ENCODE assay signal across 17 cellular contexts in genomic region chr5:14929293-14930065, GRCh38. TPM values are rescaled to one million over a fixed set of nuclear protein-coding genes. Genes with fewer than 3 reads are reported as not detected.
A peak's percentile ranks its signal among the peaks of the same experiment; 100 is the strongest.
DNase-seq lines count a peak whose midpoint lies in the region; TF ChIP-seq lines count a peak whose summit lies in the region.
"Had no signal": no experiment of that assay in that cellular context is flagged by ENCODE, and none has a peak within 500 bp of the region (broad histone marks: within the 10 kb centered on the region; RNA-seq: fewer than 3 reads in every experiment).

No MANE protein-coding gene starts in this region.

- H3K4me1 ChIP-seq in mammary epithelial cell (ENCODE audit: insufficient read depth, low read length) (peaks cover 26% of the 10 kb centered on the region), thyroid gland (no peaks in the 10 kb centered on the region), A673 (ENCODE audit: insufficient read depth, low read length, poor library complexity, severe bottlenecking) (no peaks in the 10 kb centered on the region)

- H3K27ac Mint-ChIP-seq in MCF 10A (ENCODE audit: low read depth, unreplicated experiment) = no peak overlapping the region
- peak overlapping the region; percentile 55 for H3K27ac Mint-ChIP-seq in chondrocyte (ENCODE audit: unreplicated experiment)
- H3K27ac Mint-ChIP-seq: HFFc6 had no signal

- H3K36me3 ChIP-seq in mammary epithelial cell (ENCODE audit: insufficient read depth, low read length) (no peaks in the 10 kb centered on the region), thyroid gland (no peaks in the 10 kb centered on the region), A673 (ENCODE audit: insufficient read depth, low read length, poor library complexity, severe bottlenecking) (no peaks in the 10 kb centered on the region)

- H3K36me3 Mint-ChIP-seq in MCF 10A (ENCODE audit: insufficient read depth, unreplicated experiment) (no peaks in the 10 kb centered on the region), chondrocyte (ENCODE audit: low read depth) (no peaks in the 10 kb centered on the region)
- H3K36me3 Mint-ChIP-seq: CD4-positive, alpha-beta memory T cell had no signal

- BruUV-seq in mammary epithelial cell (replicated peaks; lab: Mats Ljungman, UMichigan) (no TSS peak), MCF 10A (replicated peaks; lab: Mats Ljungman, UMichigan) (no TSS peak), A673 (replicated peaks; lab: Mats Ljungman, UMichigan) (no TSS peak)

- dilution Hi-C loops in mammary epithelial cell (cut with HindIII; ENCODE audit: low sequenced_read_pairs) = no loop called here

- CTCF ChIA-PET in mammary epithelial cell (lab: Charles Lee; ENCODE audit: low non-redundant PET) = no interaction called here
- CTCF ChIA-PET in MCF 10A (lab: Yijun Ruan, JAX) = interaction anchor here (1.1 kb wide), 1 partner anchor 111 kb away, joined by 4 read pairs; no protein-coding TSS in a partner anchor
- CTCF ChIA-PET in A673 (lab: Charles Lee) = no interaction called here

- H3K9me3 Mint-ChIP-seq in MCF 10A (ENCODE audit: unreplicated experiment) = no peaks in the 10 kb centered on the region
- no peaks in the 10 kb centered on the region for H3K9me3 Mint-ChIP-seq in chondrocyte (ENCODE audit: low read depth)
- H3K9me3 Mint-ChIP-seq: HFFc6 had no signal

- H3K27me3 ChIP-seq in mammary epithelial cell (ENCODE audit: insufficient read depth, low read length) (no peaks in the 10 kb centered on the region), thyroid gland (no peaks in the 10 kb centered on the region), A673 (replicated peaks; ENCODE audit: insufficient read depth, low read depth, low read length, poor library complexity) (no peaks in the 10 kb centered on the region)

- intact Hi-C loops in mammary epithelial cell (cut with micrococcal nuclease) (no loop called here), MCF 10A (cut with micrococcal nuclease) (no loop called here), thyroid gland (cut with DNase I) (no loop called here), A673 (cut with micrococcal nuclease; ENCODE audit: unreplicated experiment) (no loop called here)

- POLR2A ChIA-PET in MCF 10A (lab: Yijun Ruan, JAX) (interaction anchor here (0.7 kb wide), 1 partner anchor 9 kb away, joined by 3 read pairs; no protein-coding TSS in a partner anchor), A673 (lab: Charles Lee; ENCODE audit: low non-redundant PET) (no interaction called here)

- H3K4me3 ChIP-seq in mammary epithelial cell (replicated peaks in 1 of 3; ENCODE audit: insufficient read depth in 1 of 3, low read depth in 2 of 3, low read length in 3 of 3) (no peak overlapping the region), thyroid gland (replicated peaks in 1 of 3) (no peak overlapping the region), A673 (ENCODE audit: low read depth, low read length, poor library complexity, severe bottlenecking) (no peak overlapping the region)
- H3K4me3 ChIP-seq: PC-9 had no signal

- no peaks in the 10 kb centered on the region for H3K27me3 Mint-ChIP-seq in MCF 10A (ENCODE audit: insufficient read depth, unreplicated experiment)
- H3K27me3 Mint-ChIP-seq in chondrocyte (ENCODE audit: low read depth) = no peaks in the 10 kb centered on the region
- H3K27me3 Mint-ChIP-seq: CD4-positive, alpha-beta memory T cell had no signal

- H3K4me1 Mint-ChIP-seq in MCF 10A (ENCODE audit: insufficient read depth, unreplicated experiment) (peaks cover 24% of the 10 kb centered on the region), chondrocyte (ENCODE audit: low read depth) (peaks cover 54% of the 10 kb centered on the region)

- H3K9ac ChIP-seq in mammary epithelial cell (ENCODE audit: insufficient read depth, low read length) = no peak overlapping the region

- H3K4me3 Mint-ChIP-seq in MCF 10A (ENCODE audit: unreplicated experiment) (no peak overlapping the region), chondrocyte (ENCODE audit: unreplicated experiment) (no peak overlapping the region)
- H3K4me3 Mint-ChIP-seq: CD4-positive, alpha-beta memory T cell; HFFc6 had no signal

- no peak overlapping the region for H3K4me2 ChIP-seq in mammary epithelial cell (ENCODE audit: insufficient read depth, low read depth, low read length)
- H3K4me2 ChIP-seq: PC-9 had no signal

- TF ChIP-seq POLR2A in thyroid gland (IDR thresholded peaks at IDR 0.05) = no peak

- no peaks in the 10 kb centered on the region for H4K20me1 ChIP-seq in mammary epithelial cell (ENCODE audit: insufficient read depth, low read length)

- DNase-seq in mammary epithelial cell = no peak
- no peak for DNase-seq in MCF 10A (ENCODE audit: unreplicated experiment)
- peak; percentile 90 to 95 for DNase-seq in NCI-H446 (lab: John Stamatoyannopoulos, UW)
- DNase-seq in chondrocyte (ENCODE audit: low spot score) = no peak
- peak; percentile 4 to 19 for DNase-seq in thyroid gland
- no peak for DNase-seq in nucleus accumbens (lab: John Stamatoyannopoulos, UW)
- no peak for DNase-seq in A673 (ENCODE audit: low spot score)
- no peak for DNase-seq in HPDE6-E6E7 (ENCODE audit: extremely low spot score)
- DNase-seq: AML-193; CD4-positive, alpha-beta memory T cell; DND-41; HFFc6; NCI-H1436; NCI-H2081 treated with DMSO at 0.1 percent for 48 hours; NCI-H69; PC-9; SHP77 had no signal

- H3K79me2 ChIP-seq in mammary epithelial cell (ENCODE audit: insufficient read depth, low read length) = no peaks in the 10 kb centered on the region

- in situ Hi-C loops in mammary epithelial cell (cut with MboI; ENCODE audit: low sequenced_read_pairs in 2 of 2) = no loop called here

- H2AFZ ChIP-seq in mammary epithelial cell (ENCODE audit: low read depth, low read length) = peak overlapping the region; percentile 44
- H2AFZ ChIP-seq: PC-9 had no signal

- no peak for TF ChIP-seq CTCF in mammary epithelial cell (conservative IDR thresholded peaks at IDR 0.05 in 1 of 2, IDR thresholded peaks at IDR 0.05 in 1 of 2; ENCODE audit: extremely low read depth in 1 of 2, insufficient read depth in 1 of 2, low read depth in 1 of 2, low read length in 2 of 2)
- TF ChIP-seq CTCF in MCF 10A (IDR thresholded peaks at IDR 0.05; ENCODE audit: unreplicated experiment) = no peak
- TF ChIP-seq CTCF in chondrocyte (IDR thresholded peaks at IDR 0.05) = no peak
- no peak for TF ChIP-seq CTCF in thyroid gland (IDR thresholded peaks at IDR 0.05)
- no peak for TF ChIP-seq CTCF in A673 (conservative IDR thresholded peaks at IDR 0.05; ENCODE audit: low read depth, low read length)

- H3K27ac ChIP-seq in mammary epithelial cell (ENCODE audit: insufficient read depth, low read depth, low read length) (no peak overlapping the region), thyroid gland (no peak overlapping the region), A673 (ENCODE audit: low read depth, low read length, poor library complexity, severe bottlenecking) (no peak overlapping the region)
- H3K27ac ChIP-seq: PC-9 had no signal

- H3K9me3 ChIP-seq in mammary epithelial cell (replicated peaks; ENCODE audit: insufficient read depth, low read length) (no peaks in the 10 kb centered on the region), thyroid gland (no peaks in the 10 kb centered on the region), A673 (ENCODE audit: low read depth, low read length, poor library complexity, severe bottlenecking) (no peaks in the 10 kb centered on the region)

- 83% methylated on average over 5 of the region's 5 CpGs for WGBS in mammary epithelial cell (ENCODE audit: low coverage, missing lambda C conversion rate)
- 52 to 68% methylated on average over 5 of the region's 5 CpGs for WGBS in thyroid gland, 2 donors

RNA-seq across cellular contexts. Expression of gene ANKH, which starts 57.9 kb away (rescaled TPM):
- total RNA-seq in mammary epithelial cell = 100 to 1,000 TPM in 1 of 2 donors, 10 to 100 TPM in 1; 77.8 to 138 TPM
- polyA plus RNA-seq in mammary epithelial cell = 46.9 TPM
- 193 TPM for polyA minus RNA-seq in mammary epithelial cell
- 51.3 and 65.7 TPM in 2 replicates for total RNA-seq in MCF 10A (2022)
- 97.2 to 117 TPM (median 114 TPM) in 3 replicates for total RNA-seq in chondrocyte
- total RNA-seq in thyroid gland = 10 to 100 TPM; 31.2 to 55.2 (median 34.7) TPM
- total RNA-seq in A673 (2021) = 8.8 and 13.9 TPM in 2 replicates

Comparison
In these comparisons a context has a peak if more than half of its experiments do, and no peak if none do; other contexts are left out.
1. DNase-seq: peak in NCI-H446 (2 of 2) and thyroid gland (2 of 2); none in mammary epithelial cell (single experiment), MCF 10A (single experiment), chondrocyte (single experiment), nucleus accumbens (0 of 56), A673 (single experiment) and HPDE6-E6E7 (single experiment).